1 cellular context compared by ENCODE assay signal in the genomic region with DNA sequence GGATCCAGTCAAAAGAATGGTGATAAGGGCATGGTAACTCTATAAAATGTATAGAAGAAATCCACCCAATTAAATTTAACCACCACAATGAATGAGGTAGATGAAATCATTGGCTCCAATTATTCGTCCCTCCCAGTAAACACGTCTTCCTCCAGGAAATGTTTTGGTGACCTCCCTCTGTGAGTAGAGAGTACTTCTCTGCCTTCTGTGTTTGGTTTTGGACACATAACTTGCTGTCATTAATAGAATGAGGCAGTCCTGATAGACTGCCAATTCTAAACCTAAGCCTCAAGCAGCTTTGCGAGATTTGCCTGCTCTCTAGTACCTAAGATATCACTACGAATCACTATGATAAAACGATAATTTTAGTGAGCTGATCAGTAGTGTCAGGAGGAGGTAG.
TF ChIP-seq lines count a peak whose summit lies in the region.

No MANE protein-coding gene starts in this region.

TF ChIP-seq in SK-N-SH, 30 proteins besides CTCF, POLR2A, EP300 and RAD21 (continued from another document):
- TF ChIP-seq, protein P1, sequence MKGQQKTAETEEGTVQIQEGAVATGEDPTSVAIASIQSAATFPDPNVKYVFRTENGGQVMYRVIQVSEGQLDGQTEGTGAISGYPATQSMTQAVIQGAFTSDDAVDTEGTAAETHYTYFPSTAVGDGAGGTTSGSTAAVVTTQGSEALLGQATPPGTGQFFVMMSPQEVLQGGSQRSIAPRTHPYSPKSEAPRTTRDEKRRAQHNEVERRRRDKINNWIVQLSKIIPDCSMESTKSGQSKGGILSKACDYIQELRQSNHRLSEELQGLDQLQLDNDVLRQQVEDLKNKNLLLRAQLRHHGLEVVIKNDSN (IDR thresholded peaks at IDR 0.05; ENCODE audit: borderline replicate concordance, low read depth): no peak
TF ChIP-seq in SK-N-SH: peak in this region for 0.
